ENCODE assay signal across 10 cellular contexts in the genomic region with DNA sequence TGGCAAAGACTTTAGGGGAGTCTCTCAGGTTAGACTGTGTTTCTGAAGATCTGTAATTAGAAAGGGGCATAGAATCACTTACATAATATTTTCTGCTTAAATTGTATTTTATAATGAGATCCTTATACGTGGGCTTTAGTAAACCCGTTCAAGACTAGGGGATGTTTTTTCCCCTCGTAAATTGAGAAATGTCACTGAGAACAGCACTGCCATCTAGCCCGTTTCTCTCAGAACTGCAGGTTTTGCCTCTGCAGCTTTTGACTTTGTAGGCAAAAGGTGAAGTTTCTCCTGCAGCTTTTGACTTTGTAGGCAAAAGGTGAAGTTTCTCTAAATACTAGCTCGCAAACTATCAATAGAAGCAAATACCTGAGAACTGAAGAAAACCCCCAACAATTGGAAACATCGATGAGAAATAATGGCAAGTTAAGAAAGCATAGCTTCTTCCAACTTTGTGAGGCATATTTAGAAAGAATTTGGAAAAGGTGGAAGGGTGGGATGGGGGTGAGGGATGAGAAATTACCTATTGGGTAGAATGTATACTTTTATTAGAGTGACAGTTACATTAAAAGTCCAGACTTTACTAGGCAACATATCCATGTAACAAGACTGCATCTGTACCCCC. TPM values are rescaled to one million over a fixed set of nuclear protein-coding genes. Genes with fewer than 3 reads are reported as not detected.
A peak's percentile ranks its signal among the peaks of the same experiment; 100 is the strongest.
DNase-seq lines count a peak whose midpoint lies in the region; ATAC-seq and TF ChIP-seq lines count a peak whose summit lies in the region.
"Had no signal": no experiment of that assay in that cellular context is flagged by ENCODE, and none has a peak within 500 bp of the region (broad histone marks: within the 10 kb centered on the region; RNA-seq: fewer than 3 reads in every experiment).

No MANE protein-coding gene starts in this region.

- H3K9me3 ChIP-seq in OCI-LY7 (ENCODE audit: low read length) (peaks cover 19% of the 10 kb centered on the region; the same call in 1 of the 2 replicates), tibial artery (peaks cover 0 to 8% (median 0%) of the 10 kb centered on the region in 3 donors)
- H3K9me3 ChIP-seq: ascending aorta had no signal

- POLR2A ChIA-PET in OCI-LY7 (lab: Charles Lee), result no interaction called here

- H3K9me2 ChIP-seq in OCI-LY7 (ENCODE audit: insufficient read depth, low read length), result no peaks in the 10 kb centered on the region

- H4K20me1 ChIP-seq in OCI-LY7 (ENCODE audit: insufficient read depth, low read length), result no peaks in the 10 kb centered on the region

- intact Hi-C loops in OCI-LY7 (cut with micrococcal nuclease; ENCODE audit: unreplicated experiment) (loop anchor here (5.0 to 10.0 kb wide), 2 partner anchors 268 to 569 kb away; no protein-coding TSS in a partner anchor), tibial artery (cut with DNase I; ENCODE audit: low total_unique reads) (no loop called here)

- H3K4me3 ChIP-seq in OCI-LY7 (ENCODE audit: low read depth, low read length, poor library complexity, severe bottlenecking) (no peak overlapping the region), fibroblast of pulmonary artery (replicated peaks; ENCODE audit: low read depth, low read length) (no peak overlapping the region), tibial artery (no peak overlapping the region)
- H3K4me3 ChIP-seq: ascending aorta had no signal

- H3K4me1 ChIP-seq in OCI-LY7 (ENCODE audit: insufficient read depth, low read length, poor library complexity, severe bottlenecking) (peaks cover 5% of the 10 kb centered on the region), tibial artery (peaks cover 0 to 5% (median 1%) of the 10 kb centered on the region in 4 donors)
- H3K4me1 ChIP-seq: ascending aorta had no signal

- ATAC-seq in GM21526 (IDR thresholded peaks at IDR 0.05; ENCODE audit: low FRiP score, unreplicated experiment) (no peak), HG03460 (IDR thresholded peaks at IDR 0.05; ENCODE audit: unreplicated experiment) (no peak)

- H2AFZ ChIP-seq in OCI-LY7 (ENCODE audit: low read length), result no peak overlapping the region

- TF ChIP-seq CTCF in OCI-LY7 (conservative IDR thresholded peaks at IDR 0.05; ENCODE audit: low read length) (peak; percentile 77), fibroblast of pulmonary artery (IDR thresholded peaks at IDR 0.05; ENCODE audit: low read length, missing control alignments) (peak; percentile 49), tibial artery (IDR thresholded peaks at IDR 0.05) (no peak)

- BruUV-seq in OCI-LY7 (replicated peaks; lab: Mats Ljungman, UMichigan), result no TSS peak

- peaks cover 0 to 19% of the 10 kb centered on the region in 2 donors for H3K27me3 ChIP-seq in tibial artery
- H3K27me3 ChIP-seq: ascending aorta had no signal

- CTCF ChIA-PET in OCI-LY7 (lab: Charles Lee; ENCODE audit: unreplicated experiment), result no interaction called here

- H3K36me3 ChIP-seq in OCI-LY7 (ENCODE audit: insufficient read depth, low read length) (no peaks in the 10 kb centered on the region), tibial artery (no peaks in the 10 kb centered on the region)
- H3K36me3 ChIP-seq: ascending aorta had no signal

- H3K27ac ChIP-seq in OCI-LY7 (ENCODE audit: low read depth, low read length, poor library complexity, severe bottlenecking) (no peak overlapping the region), tibial artery (no peak overlapping the region)
- H3K27ac ChIP-seq: ascending aorta had no signal

- peak; percentile 6 for DNase-seq in ACHN
- peak; percentile 8 for DNase-seq in G401 (ENCODE audit: low spot score)
- DNase-seq in OCI-LY7 (ENCODE audit: low spot score), result peak; percentile 31
- peak; percentile 8 for DNase-seq in fibroblast of pulmonary artery (ENCODE audit: low read depth)
- DNase-seq in tibial artery, result no peak
- DNase-seq in ureter (ENCODE audit: low spot score), result no peak
- DNase-seq: activated CD4-positive, alpha-beta T cell treated with anti-CD3 and anti-CD28 coated beads, Interleukin-2, amount 10 ng/mL, durations not matched to agents 7 days and 5 days had no signal

- H3K79me2 ChIP-seq in OCI-LY7 (ENCODE audit: insufficient read depth, low read depth, low read length), result no peaks in the 10 kb centered on the region

- in situ Hi-C loops in ACHN (cut with HindIII; ENCODE audit: low pct_ligation_motif_present, low pct_unique_long_range_greater_than_20kb, low sequenced_read_pairs), result no loop called here
- in situ Hi-C loops in G401 (cut with HindIII; ENCODE audit: low sequenced_read_pairs), result no loop called here

- no peak overlapping the region for H3K4me2 ChIP-seq in OCI-LY7 (ENCODE audit: low read length)

RNA-seq across cellular contexts. Expression of a gene that starts 9.9 kb away (rescaled TPM):
- not detected in 2 replicates for total RNA-seq in G401 (2014; rRNA removed; shearing (Covaris generic))
- not detected in 2 replicates for total RNA-seq in OCI-LY7 (2014; rRNA removed; shearing (Covaris generic))
- total RNA-seq in OCI-LY7 (2022) (not detected in 2 replicates), ureter (6.4 TPM)
- total RNA-seq: activated CD4-positive, alpha-beta T cell treated with anti-CD3 and anti-CD28 coated beads, Interleukin-2, amount 10 ng/mL, durations not matched to agents 7 days and 5 days; ascending aorta had no signal

Comparison
In these comparisons a context has a peak if more than half of its experiments do, and no peak if none do; other contexts are left out.
1. DNase-seq: peak in ACHN (single experiment), G401 (single experiment), OCI-LY7 (single experiment) and fibroblast of pulmonary artery (single experiment); none in tibial artery (0 of 2) and ureter (single experiment).
2. CTCF ChIP-seq: peak in OCI-LY7 (single experiment) and fibroblast of pulmonary artery (single experiment); none in tibial artery (0 of 2).